ENCODE assay signal across 20 cellular contexts in genomic region chr4:68951806-68952585, GRCh38. TPM values are rescaled to one million over a fixed set of nuclear protein-coding genes. Genes with fewer than 3 reads are reported as not detected.
A peak's percentile ranks its signal among the peaks of the same experiment; 100 is the strongest.
DNase-seq lines count a peak whose midpoint lies in the region; ATAC-seq and TF ChIP-seq lines count a peak whose summit lies in the region.
"Had no signal": no experiment of that assay in that cellular context is flagged by ENCODE, and none has a peak within 500 bp of the region (broad histone marks: within the 10 kb centered on the region; RNA-seq: fewer than 3 reads in every experiment).

No MANE protein-coding gene starts in this region.

- no peaks in the 10 kb centered on the region for H3K27me3 ChIP-seq in HUES48 (ENCODE audit: control insufficient read depth, insufficient read depth, low read length)
- no peaks in the 10 kb centered on the region for H3K27me3 ChIP-seq in hepatocyte

- peak overlapping the region; percentile 7 for H3K4me2 ChIP-seq in hepatocyte

- H3K9me3 ChIP-seq in HUES48 (ENCODE audit: control insufficient read depth, insufficient read depth, low read length) = no peaks in the 10 kb centered on the region
- H3K9me3 ChIP-seq in hepatocyte (ENCODE audit: low read depth) = no peaks in the 10 kb centered on the region

- no peak overlapping the region for H2AFZ ChIP-seq in hepatocyte

- CTCF ChIA-PET in Calu3 (lab: Charles Lee) = interaction anchor here (1.3 kb wide), 1 partner anchor 207 kb away, joined by 3 read pairs; no protein-coding TSS in a partner anchor

- H3K4me1 ChIP-seq in HUES48 (ENCODE audit: control insufficient read depth, insufficient read depth, low read length) = no peaks in the 10 kb centered on the region
- H3K4me1 ChIP-seq in hepatocyte (ENCODE audit: insufficient read depth) = peaks cover 9% of the 10 kb centered on the region

- H3K27ac Mint-ChIP-seq in Calu3 (ENCODE audit: unreplicated experiment) (peak overlapping the region; percentile 73), nephron (peak overlapping the region; percentile 67 to 93 (median 84))
- H3K27ac Mint-ChIP-seq: CD4-positive, alpha-beta memory T cell had no signal

- H3K9me2 ChIP-seq in hepatocyte (replicated peaks; ENCODE audit: insufficient read depth) = no peaks in the 10 kb centered on the region

- no peak overlapping the region for H3K9ac ChIP-seq in HUES48 (ENCODE audit: low read depth, low read length)

- H3K79me2 ChIP-seq in hepatocyte = no peaks in the 10 kb centered on the region

- H3K4me3 Mint-ChIP-seq in Calu3 (ENCODE audit: low read depth, unreplicated experiment) (peak overlapping the region; percentile 50), nephron (peak overlapping the region in 2 of 3 experiments; percentile 48 to 81)
- H3K4me3 Mint-ChIP-seq: CD4-positive, alpha-beta memory T cell had no signal

- H3K4me3 ChIP-seq in HUES48 (ENCODE audit: low read depth, low read length) = no peak overlapping the region
- H3K4me3 ChIP-seq in hepatocyte = no peak overlapping the region

- H3K4me1 Mint-ChIP-seq in Calu3 (ENCODE audit: low read depth, unreplicated experiment) (peaks cover 41% of the 10 kb centered on the region), nephron (peaks cover 7% of the 10 kb centered on the region)
- H3K4me1 Mint-ChIP-seq: CD4-positive, alpha-beta memory T cell had no signal

- DNase-seq in Calu3 (no peak), hepatocyte (ENCODE audit: low spot score) (no peak), NCI-H510A (lab: John Stamatoyannopoulos, UW) (no peak), DMS153 (lab: John Stamatoyannopoulos, UW) (no peak)
- DNase-seq in stimulated activated CD4-positive, alpha-beta T cell treated with anti-CD3 and anti-CD28 coated beads, Interleukin-1b, Interleukin-23, amount 100 ng/mL, for 48 hours = no peak
- DNase-seq: 8988T; CD4-positive, alpha-beta memory T cell; DMS79 treated with DMSO at 0.1 percent for 48 hours; H7; NCI-H1417; NCI-H1930; NCI-H2171; NCI-H446; NK-92 treated with Interleukin-12 subunit alpha and Interleukin-12 subunit beta, amount 100 ng/mL, for 24 hours had no signal

- H3K36me3 ChIP-seq in HUES48 (ENCODE audit: control insufficient read depth, insufficient read depth, low read length) = no peaks in the 10 kb centered on the region
- no peaks in the 10 kb centered on the region for H3K36me3 ChIP-seq in hepatocyte (replicated peaks; ENCODE audit: insufficient read depth, low read depth)

- no TSS peak for BruUV-seq in Calu3 (replicated peaks; lab: Mats Ljungman, UMichigan)

- TF ChIP-seq CTCF in Calu3 (IDR thresholded peaks at IDR 0.05; ENCODE audit: unreplicated experiment) (no peak), hepatocyte (IDR thresholded peaks at IDR 0.05; ENCODE audit: poor library complexity) (no peak), nephron (IDR thresholded peaks at IDR 0.05; ENCODE audit: unreplicated experiment in 3 of 3) (no peak)

- WGBS in hepatocyte (ENCODE audit: low lambda C conversion rate, missing lambda C conversion rate) = 36% methylated on average over 2 of the region's 2 CpGs

- H3K36me3 Mint-ChIP-seq in Calu3 (ENCODE audit: insufficient read depth, unreplicated experiment) (no peaks in the 10 kb centered on the region), nephron (ENCODE audit: low read depth) (no peaks in the 10 kb centered on the region)
- H3K36me3 Mint-ChIP-seq: CD4-positive, alpha-beta memory T cell had no signal

- H3K27me3 Mint-ChIP-seq in Calu3 (ENCODE audit: unreplicated experiment) = no peaks in the 10 kb centered on the region
- H3K27me3 Mint-ChIP-seq in nephron (ENCODE audit: low read depth) = no peaks in the 10 kb centered on the region
- H3K27me3 Mint-ChIP-seq: CD4-positive, alpha-beta memory T cell had no signal

- ATAC-seq in HG02970 (IDR thresholded peaks at IDR 0.05; ENCODE audit: low FRiP score, unreplicated experiment) = no peak

- no peaks in the 10 kb centered on the region for H3K9me3 Mint-ChIP-seq in Calu3 (ENCODE audit: low read depth, unreplicated experiment)
- no peaks in the 10 kb centered on the region for H3K9me3 Mint-ChIP-seq in nephron

- intact Hi-C loops in Calu3 (cut with micrococcal nuclease; ENCODE audit: unreplicated experiment) = loop anchor here (1.0 to 10.0 kb wide), 3 partner anchors 8 to 73 kb away; no protein-coding TSS in a partner anchor

- H3K27ac ChIP-seq in HUES48 (ENCODE audit: low read depth, low read length) (peak overlapping the region; percentile 31), hepatocyte (peak overlapping the region; percentile 75)
- H3K27ac ChIP-seq: RWPE1 had no signal

- H4K20me1 ChIP-seq in hepatocyte (ENCODE audit: insufficient read depth, poor library complexity, severe bottlenecking) = no peaks in the 10 kb centered on the region

RNA-seq across cellular contexts. Expression of gene UGT2A3, which starts 0.4 kb away (rescaled TPM):
- total RNA-seq in Calu3 (2022) (2.9 and 5.2 TPM in 2 replicates), hepatocyte (112 and 126 TPM in 2 replicates)
- 30.3 and 30.4 TPM in 2 replicates for polyA plus RNA-seq in hepatocyte
- total RNA-seq: CD4-positive, alpha-beta memory T cell; G401; H7 had no signal
- polyA plus RNA-seq: BJ; CD4-positive, alpha-beta memory T cell had no signal

Comparison
In these comparisons a context has a peak if more than half of its experiments do, and no peak if none do; other contexts are left out.
1. RNA of gene UGT2A3, which starts 0.4 kb away (total RNA-seq): 112 to 126 TPM in hepatocyte; 2.9 to 5.2 TPM in Calu3; every median in the first group is over 10 times any median in the second.